In genomic region chr1:113758631-113759340, GRCh38 we compare ENCODE assay signal across 8 cellular contexts. TPM values are rescaled to one million over a fixed set of nuclear protein-coding genes. Genes with fewer than 3 reads are reported as not detected.
DNase-seq lines count a peak whose midpoint lies in the region; ATAC-seq and TF ChIP-seq lines count a peak whose summit lies in the region.

No MANE protein-coding gene starts in this region.

- H3K9me3 Mint-ChIP-seq in activated CD4-positive, alpha-beta memory T cell treated with anti-CD3 and anti-CD28 coated beads, Interleukin-2, amount 10 ng/mL, durations not matched to agents 7 days and 5 days = no peaks in the 10 kb centered on the region

- H3K27me3 Mint-ChIP-seq in activated CD4-positive, alpha-beta memory T cell treated with anti-CD3 and anti-CD28 coated beads, Interleukin-2, amount 10 ng/mL, durations not matched to agents 7 days and 5 days = no peaks in the 10 kb centered on the region

- ATAC-seq in GM18517 (IDR thresholded peaks at IDR 0.05; ENCODE audit: unreplicated experiment) = peak; percentile 64
- ATAC-seq in HG03039 (IDR thresholded peaks at IDR 0.05; ENCODE audit: unreplicated experiment) = peak; percentile 50
- peak; percentile 74 for ATAC-seq in lung (ENCODE audit: insufficient read depth, low FRiP score)

- peak overlapping the region; percentile 88 for H3K4me3 Mint-ChIP-seq in activated CD4-positive, alpha-beta memory T cell treated with anti-CD3 and anti-CD28 coated beads, Interleukin-2, amount 10 ng/mL, durations not matched to agents 7 days and 5 days

- H3K27ac ChIP-seq in lung (ENCODE audit: low read depth in 1 of 2, low read length in 1 of 2) = peak overlapping the region; percentile 95 to 98

- H3K36me3 Mint-ChIP-seq in activated CD4-positive, alpha-beta memory T cell treated with anti-CD3 and anti-CD28 coated beads, Interleukin-2, amount 10 ng/mL, durations not matched to agents 7 days and 5 days (ENCODE audit: low read depth) = peaks cover 46% of the 10 kb centered on the region

- H3K4me1 Mint-ChIP-seq in activated CD4-positive, alpha-beta memory T cell treated with anti-CD3 and anti-CD28 coated beads, Interleukin-2, amount 10 ng/mL, durations not matched to agents 7 days and 5 days = peaks cover 38% of the 10 kb centered on the region

- no peak for DNase-seq in AG04449 (ENCODE audit: low read depth, low spot score)
- DNase-seq in NCI-H226 = peak; percentile 41
- DNase-seq in activated CD4-positive, alpha-beta memory T cell treated with anti-CD3 and anti-CD28 coated beads, Interleukin-2, amount 10 ng/mL, durations not matched to agents 7 days and 5 days = peak; percentile 71
- peak; percentile 19 for DNase-seq in effector CD8-positive, alpha-beta T cell (lab: John Stamatoyannopoulos, UW)
- DNase-seq in lung (ENCODE audit: low spot score) = peak; percentile 64
- DNase-seq in stimulated activated CD8-positive, alpha-beta memory T cell treated with anti-CD3 and anti-CD28 coated beads, Interleukin-12 subunit alpha, Interleukin-12 subunit beta, amount 100 ng/mL, for 4 hours (ENCODE audit: low read depth) = peak; percentile 37

- no peaks in the 10 kb centered on the region for H3K27me3 ChIP-seq in lung (ENCODE audit: control insufficient read depth, insufficient read depth)

- TF ChIP-seq CTCF in AG04449 (IDR thresholded peaks at IDR 0.05; ENCODE audit: insufficient read depth, low read length, missing control alignments) = no peak
- no peak for TF ChIP-seq CTCF in lung (IDR thresholded peaks at IDR 0.05; ENCODE audit: control extremely low read depth, extremely low read depth)

- POLR2A ChIA-PET in AG04449 (lab: Yijun Ruan, JAX) = interaction anchor here (0.6 to 1.2 kb wide), 6 partner anchors 11 to 171 kb away, joined by 3 to 5 read pairs (median 4); partner anchors contain the start of gene RSBN1
- POLR2A ChIA-PET in activated CD4-positive, alpha-beta memory T cell treated with anti-CD3 and anti-CD28 coated beads, Interleukin-2, amount 10 ng/mL, durations not matched to agents 7 days and 5 days (lab: Charles Lee) = interaction anchor here (0.9 to 5.3 kb wide), 17 partner anchors 9 to 752 kb away, joined by 3 to 73 read pairs (median 6); partner anchors contain the start of genes AP4B1, HIPK1, RSBN1 and TRIM33

- no peaks in the 10 kb centered on the region for H3K9me3 ChIP-seq in lung (ENCODE audit: control insufficient read depth in 2 of 2, insufficient read depth in 1 of 2, low read length in 1 of 2)

- CTCF ChIA-PET in AG04449 (lab: Yijun Ruan, JAX) = interaction anchor here (0.7 to 2.1 kb wide), 4 partner anchors 10 to 42 kb away, joined by 3 to 7 read pairs (median 4); no protein-coding TSS in a partner anchor
- CTCF ChIA-PET in activated CD4-positive, alpha-beta memory T cell treated with anti-CD3 and anti-CD28 coated beads, Interleukin-2, amount 10 ng/mL, durations not matched to agents 7 days and 5 days (lab: Charles Lee) = interaction anchor here (0.6 to 3.1 kb wide), 14 partner anchors 11 to 947 kb away, joined by 3 to 24 read pairs (median 3); partner anchors contain the start of genes HIPK1 and RSBN1

- peak overlapping the region; percentile 74 for H3K4me3 ChIP-seq in AG04449 (ENCODE audit: low read depth, low read length)
- peak overlapping the region; percentile 61 for H3K4me3 ChIP-seq in lung

- peak overlapping the region; percentile 91 for H3K27ac Mint-ChIP-seq in activated CD4-positive, alpha-beta memory T cell treated with anti-CD3 and anti-CD28 coated beads, Interleukin-2, amount 10 ng/mL, durations not matched to agents 7 days and 5 days

- H3K4me1 ChIP-seq in lung (ENCODE audit: control insufficient read depth in 2 of 2, insufficient read depth in 2 of 2, low read length in 2 of 2) = no peaks in the 10 kb centered on the region

- WGBS in lung, 2 donors = 0 to 1% methylated on average over 46 to 57 of the region's 57 CpGs

- H3K36me3 ChIP-seq in lung (ENCODE audit: control insufficient read depth in 2 of 2, insufficient read depth in 2 of 2, low read length in 2 of 2) = peaks cover 0 to 4% of the 10 kb centered on the region in 2 donors

RNA-seq across cellular contexts. Expression of gene PHTF1, which starts 0.5 kb away (rescaled TPM):
- 10 to 100 TPM; 22.1 to 23.0 TPM for total RNA-seq in activated CD4-positive, alpha-beta memory T cell treated with anti-CD3 and anti-CD28 coated beads, Interleukin-2, amount 10 ng/mL, durations not matched to agents 7 days and 5 days
- total RNA-seq in lung = 10 to 100 TPM; 23.3 to 29.7 TPM
- polyA plus RNA-seq in lung = 10 to 100 TPM in 1 of 2 donors, 1 to 10 TPM in 1; 9.5 to 15.8 TPM

RNA-seq across cellular contexts. Expression of gene RSBN1, which starts 53.5 kb away (rescaled TPM):
- total RNA-seq in activated CD4-positive, alpha-beta memory T cell treated with anti-CD3 and anti-CD28 coated beads, Interleukin-2, amount 10 ng/mL, durations not matched to agents 7 days and 5 days = 10 to 100 TPM; 27.9 to 32.1 TPM
- 10 to 100 TPM; 18.2 to 39.0 TPM for total RNA-seq in lung
- 1 to 10 TPM; 4.4 to 6.8 TPM for polyA plus RNA-seq in lung
